ENCODE assay signal across 11 cellular contexts in the genomic region with DNA sequence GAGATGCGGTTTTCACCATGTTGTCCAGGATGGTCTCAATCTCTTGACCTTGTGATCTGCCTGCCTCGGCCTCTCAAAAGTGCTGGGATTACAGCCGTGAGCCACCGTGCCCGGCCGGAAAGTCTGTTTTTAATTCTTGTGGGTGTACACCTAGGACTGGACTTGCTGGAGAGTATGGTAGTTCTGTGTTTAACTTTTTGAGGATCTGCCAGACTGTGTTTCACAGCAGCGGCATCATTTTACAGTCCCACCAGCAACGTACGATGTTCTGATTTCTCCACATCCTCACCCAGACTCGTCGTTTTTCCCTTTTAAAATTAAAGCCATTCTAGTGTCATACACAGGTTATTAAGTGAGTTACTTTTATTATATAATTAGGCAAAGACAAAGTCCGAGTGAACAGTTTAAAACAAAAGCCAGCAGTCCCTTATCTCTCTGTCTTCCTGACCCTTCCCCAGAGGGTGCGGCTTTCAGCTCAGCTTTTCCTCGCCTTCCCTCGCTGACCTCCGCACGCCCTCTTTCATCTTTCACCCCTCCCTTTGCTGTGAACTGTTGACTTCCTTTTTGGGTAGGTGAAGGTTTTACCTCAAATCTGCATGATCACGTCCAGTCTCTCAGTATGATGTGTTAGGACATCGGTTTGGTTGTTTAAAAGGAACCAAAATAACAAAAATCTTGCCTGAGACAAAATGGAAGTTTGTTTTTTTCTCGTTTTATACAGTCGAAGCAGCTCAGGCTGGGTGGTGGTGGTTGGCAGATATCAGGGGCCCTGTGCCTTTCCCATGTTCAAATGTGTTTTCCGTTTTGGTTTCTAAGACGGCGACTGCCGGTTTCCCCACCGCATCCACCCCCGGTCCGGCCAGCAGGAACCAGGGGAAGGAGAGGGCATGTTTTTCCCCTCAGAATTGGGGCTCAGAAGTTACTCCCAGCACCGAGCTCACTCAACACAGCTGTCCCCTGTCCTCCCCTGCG. TPM values are rescaled to one million over a fixed set of nuclear protein-coding genes. Genes with fewer than 3 reads are reported as not detected.
DNase-seq lines count a peak whose midpoint lies in the region; ATAC-seq and TF ChIP-seq lines count a peak whose summit lies in the region.
"Had no signal": no experiment of that assay in that cellular context is flagged by ENCODE, and none has a peak within 500 bp of the region (broad histone marks: within the 10 kb centered on the region; RNA-seq: fewer than 3 reads in every experiment).

No MANE protein-coding gene starts in this region.

- intact Hi-C loops in CD4-positive, alpha-beta T cell (cut with DNase I, micrococcal nuclease) = no loop called here
- intact Hi-C loops in MCF 10A (cut with micrococcal nuclease) = no loop called here

- no peaks in the 10 kb centered on the region for H3K9me3 ChIP-seq in CD4-positive, alpha-beta T cell (ENCODE audit: control insufficient read depth, low read length)

- no peaks in the 10 kb centered on the region for H3K27me3 Mint-ChIP-seq in CD4-positive, alpha-beta T cell
- no peaks in the 10 kb centered on the region for H3K27me3 Mint-ChIP-seq in activated naive CD8-positive, alpha-beta T cell treated with anti-CD3 and anti-CD28 coated beads, Interleukin-2, amount 50 U/mL, for 24 hours
- no peaks in the 10 kb centered on the region for H3K27me3 Mint-ChIP-seq in naive B cell
- H3K27me3 Mint-ChIP-seq in MCF 10A (ENCODE audit: insufficient read depth, unreplicated experiment) = no peaks in the 10 kb centered on the region

- H3K9me3 Mint-ChIP-seq in CD4-positive, alpha-beta T cell = no peaks in the 10 kb centered on the region
- no peaks in the 10 kb centered on the region for H3K9me3 Mint-ChIP-seq in activated naive CD8-positive, alpha-beta T cell treated with anti-CD3 and anti-CD28 coated beads, Interleukin-2, amount 50 U/mL, for 24 hours
- H3K9me3 Mint-ChIP-seq in naive B cell (no peaks in the 10 kb centered on the region), MCF 10A (ENCODE audit: unreplicated experiment) (no peaks in the 10 kb centered on the region)

- peak overlapping the region; percentile 88 for H3K27ac Mint-ChIP-seq in CD4-positive, alpha-beta T cell
- peak overlapping the region; percentile 80 for H3K27ac Mint-ChIP-seq in activated naive CD8-positive, alpha-beta T cell treated with anti-CD3 and anti-CD28 coated beads, Interleukin-2, amount 50 U/mL, for 24 hours
- H3K27ac Mint-ChIP-seq in naive B cell = peak overlapping the region in 5 of 6 donors; percentile 79 to 98 (median 96)
- no peak overlapping the region for H3K27ac Mint-ChIP-seq in MCF 10A (ENCODE audit: low read depth, unreplicated experiment)

- BruUV-seq in MCF 10A (replicated peaks; lab: Mats Ljungman, UMichigan) = no TSS peak

- ATAC-seq in CD4-positive, alpha-beta T cell (ENCODE audit: poor library complexity) = peak; percentile 63
- ATAC-seq in activated naive CD8-positive, alpha-beta T cell treated with anti-CD3 and anti-CD28 coated beads, Interleukin-2, amount 50 U/mL, for 24 hours = peak; percentile 80
- ATAC-seq in naive B cell (ENCODE audit: low read depth in 2 of 2) = peak; percentile 71 to 74
- no peak for ATAC-seq in HG03159 (IDR thresholded peaks at IDR 0.05; ENCODE audit: unreplicated experiment)
- ATAC-seq in GM18873 (IDR thresholded peaks at IDR 0.05; ENCODE audit: low FRiP score, unreplicated experiment) = no peak
- ATAC-seq in HG03439 (IDR thresholded peaks at IDR 0.05; ENCODE audit: unreplicated experiment) = no peak

- H3K4me1 Mint-ChIP-seq in CD4-positive, alpha-beta T cell (ENCODE audit: low read depth) = peaks cover 29% of the 10 kb centered on the region
- H3K4me1 Mint-ChIP-seq in activated naive CD8-positive, alpha-beta T cell treated with anti-CD3 and anti-CD28 coated beads, Interleukin-2, amount 50 U/mL, for 24 hours = peaks cover 26% of the 10 kb centered on the region
- H3K4me1 Mint-ChIP-seq in naive B cell = peaks cover 8 to 24% (median 10%) of the 10 kb centered on the region in 3 donors
- peaks cover 6% of the 10 kb centered on the region for H3K4me1 Mint-ChIP-seq in MCF 10A (ENCODE audit: insufficient read depth, unreplicated experiment)

- DNase-seq in CD4-positive, alpha-beta T cell = no peak
- DNase-seq in HL-60 (ENCODE audit: low read depth in 1 of 2, low spot score in 1 of 2) (peak in 1 of 2 experiments; percentile 43), naive B cell (peak; percentile 29), MCF 10A (ENCODE audit: unreplicated experiment) (no peak)
- DNase-seq in activated naive CD8-positive, alpha-beta T cell treated with anti-CD3 and anti-CD28 coated beads, Interleukin-2, amount 50 U/mL, for 24 hours = peak; percentile 55
- DNase-seq: NCI-H2227 treated with DMSO at 0.1 percent for 48 hours had no signal

- POLR2A ChIA-PET in CD4-positive, alpha-beta T cell (lab: Charles Lee) = interaction anchor here (0.6 to 4.3 kb wide), 6 partner anchors 10 to 105 kb away, joined by 4 to 29 read pairs (median 4); a partner anchor contains a TSS
- POLR2A ChIA-PET in MCF 10A (lab: Yijun Ruan, JAX) = interaction anchor here (0.6 to 0.9 kb wide), 2 partner anchors 7 to 53 kb away, joined by 3 to 4 read pairs; no protein-coding TSS in a partner anchor

- H3K27me3 ChIP-seq in CD4-positive, alpha-beta T cell (ENCODE audit: control insufficient read depth, insufficient read depth, low read length) = no peaks in the 10 kb centered on the region
- H3K27me3 ChIP-seq in HL-60 (ENCODE audit: insufficient read depth, poor library complexity, severe bottlenecking) = no peaks in the 10 kb centered on the region

- H3K4me3 Mint-ChIP-seq in CD4-positive, alpha-beta T cell = peak overlapping the region; percentile 89
- peak overlapping the region; percentile 76 for H3K4me3 Mint-ChIP-seq in activated naive CD8-positive, alpha-beta T cell treated with anti-CD3 and anti-CD28 coated beads, Interleukin-2, amount 50 U/mL, for 24 hours
- H3K4me3 Mint-ChIP-seq in naive B cell (peak overlapping the region; percentile 53 to 92 (median 84)), MCF 10A (ENCODE audit: unreplicated experiment) (no peak overlapping the region)

- CTCF ChIA-PET in CD4-positive, alpha-beta T cell (lab: Charles Lee) = interaction anchor here (1.6 kb wide), 1 partner anchor 18 kb away, joined by 4 read pairs; a partner anchor contains a TSS
- CTCF ChIA-PET in MCF 10A (lab: Yijun Ruan, JAX) = interaction anchor here (0.7 kb wide), 1 partner anchor 135 kb away, joined by 3 read pairs; no protein-coding TSS in a partner anchor

- peak overlapping the region; percentile 48 for H3K27ac ChIP-seq in CD4-positive, alpha-beta T cell (ENCODE audit: low read depth, low read length)
- peak overlapping the region; percentile 25 for H3K27ac ChIP-seq in HL-60 (replicated peaks)

- H3K4me3 ChIP-seq in HL-60 (replicated peaks; ENCODE audit: insufficient read depth, low read length) = no peak overlapping the region
- H3K4me3 ChIP-seq: skin epidermis had no signal

- H3K36me3 Mint-ChIP-seq in CD4-positive, alpha-beta T cell (ENCODE audit: low read depth) = peaks cover 24% of the 10 kb centered on the region
- H3K36me3 Mint-ChIP-seq in activated naive CD8-positive, alpha-beta T cell treated with anti-CD3 and anti-CD28 coated beads, Interleukin-2, amount 50 U/mL, for 24 hours (ENCODE audit: low read depth) = peaks cover 12% of the 10 kb centered on the region
- peaks cover 9 to 11% of the 10 kb centered on the region in 2 donors for H3K36me3 Mint-ChIP-seq in naive B cell
- H3K36me3 Mint-ChIP-seq in MCF 10A (ENCODE audit: insufficient read depth, unreplicated experiment) = peaks cover 53% of the 10 kb centered on the region

- TF ChIP-seq CTCF in CD4-positive, alpha-beta T cell (IDR thresholded peaks at IDR 0.05) = no peak
- TF ChIP-seq CTCF in HL-60 (IDR thresholded peaks at IDR 0.05; ENCODE audit: insufficient read depth, low read length) (no peak), MCF 10A (IDR thresholded peaks at IDR 0.05; ENCODE audit: unreplicated experiment) (no peak)

RNA-seq across cellular contexts. Expression of a gene that starts 18.0 kb away (rescaled TPM):
- total RNA-seq in CD4-positive, alpha-beta T cell = 10 to 100 TPM; 15.6 to 17.0 TPM
- 10 to 100 TPM; 19.3 to 28.7 (median 24.5) TPM for polyA plus RNA-seq in naive B cell (ENCODE audit: low read depth in 6 of 6)
- 61.2 and 67.3 TPM in 2 replicates for total RNA-seq in MCF 10A (2022)

RNA-seq across cellular contexts. Expression of a gene that starts 23.1 kb away (rescaled TPM):
- not detected for total RNA-seq in CD4-positive, alpha-beta T cell
- under 1 TPM in 1 of 6 donors, not detected in 5; 0.14 TPM for polyA plus RNA-seq in naive B cell (ENCODE audit: low read depth in 6 of 6)
- 1.7 and 3.6 TPM in 2 replicates for total RNA-seq in MCF 10A (2022)

RNA-seq across cellular contexts. Expression of a gene that starts 23.4 kb away (rescaled TPM):
- 10 to 100 TPM; 94.8 to 98.4 TPM for total RNA-seq in CD4-positive, alpha-beta T cell
- polyA plus RNA-seq in naive B cell (ENCODE audit: low read depth in 6 of 6) = 10 to 100 TPM in 5 of 6 donors, 1 to 10 TPM in 1; 9.6 to 20.4 (median 12.8) TPM
- 58.9 and 74.1 TPM in 2 replicates for total RNA-seq in MCF 10A (2022)

RNA-seq across cellular contexts. Expression of a gene that starts 27.7 kb away (rescaled TPM):
- under 1 TPM in 1 of 2 experiments, not detected in 1; 0.42 TPM for total RNA-seq in CD4-positive, alpha-beta T cell
- polyA plus RNA-seq in naive B cell (ENCODE audit: low read depth in 6 of 6) = not detected
- not detected in 2 replicates for total RNA-seq in MCF 10A (2022)
- total RNA-seq: T-helper 1 cell treated with Interleukin-12 subunit alpha and Interleukin-12 subunit beta and Interleukin-4 antibody, amounts not matched to agents 30 ng/mL and 1 ng/mL, for 36 hours had no signal

RNA-seq across cellular contexts. Expression of a gene that starts 30.3 kb away (rescaled TPM):
- total RNA-seq in CD4-positive, alpha-beta T cell = not detected
- not detected for polyA plus RNA-seq in naive B cell (ENCODE audit: low read depth in 6 of 6)
- 0.56 TPM in 1 of 2 replicates, not detected in the other for total RNA-seq in MCF 10A (2022)
- total RNA-seq: T-helper 1 cell treated with Interleukin-12 subunit alpha and Interleukin-12 subunit beta and Interleukin-4 antibody, amounts not matched to agents 30 ng/mL and 1 ng/mL, for 36 hours had no signal

Comparison
In these comparisons a context has a peak if more than half of its experiments do, and no peak if none do; other contexts are left out.
1. ATAC-seq: peak in CD4-positive, alpha-beta T cell (single experiment), activated naive CD8-positive, alpha-beta T cell treated with anti-CD3 and anti-CD28 coated beads, Interleukin-2, amount 50 U/mL, for 24 hours (single experiment) and naive B cell (2 of 2); none in HG03159 (single experiment), GM18873 (single experiment) and HG03439 (single experiment).
2. DNase-seq: peak in activated naive CD8-positive, alpha-beta T cell treated with anti-CD3 and anti-CD28 coated beads, Interleukin-2, amount 50 U/mL, for 24 hours (single experiment) and naive B cell (single experiment); none in CD4-positive, alpha-beta T cell (0 of 10) and MCF 10A (single experiment).